13 cellular contexts compared by ENCODE assay signal in genomic region chr16:24999856-25000447, GRCh38. TPM values are rescaled to one million over a fixed set of nuclear protein-coding genes. Genes with fewer than 3 reads are reported as not detected.
DNase-seq lines count a peak whose midpoint lies in the region; ATAC-seq and TF ChIP-seq lines count a peak whose summit lies in the region.
"Had no signal": no experiment of that assay in that cellular context is flagged by ENCODE, and none has a peak within 500 bp of the region (broad histone marks: within the 10 kb centered on the region; RNA-seq: fewer than 3 reads in every experiment).

No MANE protein-coding gene starts in this region.

- no peak overlapping the region for H3K4me2 ChIP-seq in OCI-LY7 (ENCODE audit: low read length)

- peak overlapping the region; percentile 65 for H3K27ac Mint-ChIP-seq in osteocyte (ENCODE audit: unreplicated experiment)

- no peaks in the 10 kb centered on the region for H3K27me3 Mint-ChIP-seq in osteocyte (ENCODE audit: unreplicated experiment)

- peaks cover 48% of the 10 kb centered on the region for H3K4me1 Mint-ChIP-seq in osteocyte (ENCODE audit: unreplicated experiment)

- H3K36me3 Mint-ChIP-seq in osteocyte (ENCODE audit: unreplicated experiment): no peaks in the 10 kb centered on the region

- no peaks in the 10 kb centered on the region; the same call in 1 of the 2 replicates for H4K20me1 ChIP-seq in OCI-LY7 (ENCODE audit: insufficient read depth, low read length)

- CTCF ChIA-PET in AG04450 (lab: Charles Lee) (interaction anchor here (1.0 to 1.1 kb wide), 2 partner anchors 11 to 136 kb away, joined by 3 read pairs; no protein-coding TSS in a partner anchor), OCI-LY7 (lab: Charles Lee; ENCODE audit: unreplicated experiment) (no interaction called here)

- H3K4me1 ChIP-seq in OCI-LY7 (ENCODE audit: insufficient read depth, low read length, poor library complexity, severe bottlenecking): peaks cover 6% of the 10 kb centered on the region
- H3K4me1 ChIP-seq: SJCRH30 had no signal

- no peak overlapping the region for H3K4me3 Mint-ChIP-seq in osteocyte (ENCODE audit: unreplicated experiment)

- no peak overlapping the region for H2AFZ ChIP-seq in OCI-LY7 (ENCODE audit: low read length)

- no peaks in the 10 kb centered on the region for H3K9me2 ChIP-seq in OCI-LY7 (ENCODE audit: insufficient read depth, low read length)

- no peaks in the 10 kb centered on the region for H3K27me3 ChIP-seq in AG04450 (ENCODE audit: control insufficient read depth, insufficient read depth, low read length)
- H3K27me3 ChIP-seq: left lung, SJCRH30 had no signal

- H3K27ac ChIP-seq in AG04450 (ENCODE audit: low read depth, low read length): peak overlapping the region; percentile 61
- H3K27ac ChIP-seq in OCI-LY7 (ENCODE audit: low read depth, low read length, poor library complexity, severe bottlenecking): no peak overlapping the region
- H3K27ac ChIP-seq: left lung, SJCRH30 had no signal

- H3K9me3 ChIP-seq in AG04450 (ENCODE audit: control insufficient read depth, insufficient read depth, low read length) (peaks cover 7% of the 10 kb centered on the region; the same call in 1 of the 2 replicates), OCI-LY7 (ENCODE audit: low read length) (no peaks in the 10 kb centered on the region)
- H3K9me3 ChIP-seq: left lung, SJCRH30 had no signal

- H3K4me3 ChIP-seq in AG04450 (ENCODE audit: low read depth, low read length) (no peak overlapping the region), fibroblast of mammary gland (ENCODE audit: control insufficient read depth, low read depth, low read length) (no peak overlapping the region), OCI-LY7 (ENCODE audit: low read depth, low read length, poor library complexity, severe bottlenecking) (no peak overlapping the region)
- H3K4me3 ChIP-seq: left lung, SJCRH30 had no signal

- intact Hi-C loops in OCI-LY7 (cut with micrococcal nuclease; ENCODE audit: unreplicated experiment): no loop called here

- no peaks in the 10 kb centered on the region for H3K9me3 Mint-ChIP-seq in osteocyte (ENCODE audit: unreplicated experiment)

- TF ChIP-seq CTCF in AG04450 (IDR thresholded peaks at IDR 0.05; ENCODE audit: low read depth, low read length) (no peak), fibroblast of mammary gland (conservative IDR thresholded peaks at IDR 0.05; ENCODE audit: control insufficient read depth, insufficient read depth, low read depth, low read length) (no peak), osteocyte (IDR thresholded peaks at IDR 0.05) (no peak), OCI-LY7 (conservative IDR thresholded peaks at IDR 0.05; ENCODE audit: low read length) (no peak)

- POLR2A ChIA-PET in AG04450 (lab: Yijun Ruan, JAX): interaction anchor here (0.8 kb wide), 1 partner anchor 259 kb away, joined by 3 read pairs; no protein-coding TSS in a partner anchor
- POLR2A ChIA-PET in OCI-LY7 (lab: Charles Lee): no interaction called here

- ATAC-seq in GM18519 (IDR thresholded peaks at IDR 0.05; ENCODE audit: low FRiP score, unreplicated experiment) (no peak), GM19463 (IDR thresholded peaks at IDR 0.05; ENCODE audit: unreplicated experiment) (no peak), GM21390 (IDR thresholded peaks at IDR 0.05; ENCODE audit: unreplicated experiment) (no peak)
- ATAC-seq: left lung had no signal

- no TSS peak for BruUV-seq in OCI-LY7 (replicated peaks; lab: Mats Ljungman, UMichigan)

- H3K79me2 ChIP-seq in OCI-LY7 (ENCODE audit: insufficient read depth, low read depth, low read length): no peaks in the 10 kb centered on the region

- no peaks in the 10 kb centered on the region for H3K36me3 ChIP-seq in OCI-LY7 (ENCODE audit: insufficient read depth, low read length)
- H3K36me3 ChIP-seq: left lung, SJCRH30 had no signal

- DNase-seq in AG04450 (ENCODE audit: low read depth, low spot score) (no peak), SK-N-DZ (ENCODE audit: low spot score) (peak; percentile 26), fibroblast of mammary gland (ENCODE audit: low read depth) (peak; percentile 68), osteocyte (ENCODE audit: extremely low spot score, unreplicated experiment) (no peak), OCI-LY7 (ENCODE audit: low spot score) (no peak)
- DNase-seq: amniotic stem cell, DND-41, left lung, NCI-H1694 treated with DMSO at 0.1 percent for 48 hours, SJCRH30 had no signal

RNA-seq across cellular contexts. Expression of gene ARHGAP17, which starts 15.2 kb away (rescaled TPM):
- 53.7 and 65.9 TPM in 2 replicates for polyA plus RNA-seq in AG04450 (2011; rRNA removed)
- polyA minus RNA-seq in AG04450 (2011; rRNA and poly(A)+ RNA removed): 66.7 and 69.8 TPM in 2 replicates
- 21.4 and 32.6 TPM in 2 replicates for polyA plus RNA-seq in SK-N-DZ (2014; cell fraction: cytosol; rRNA removed)
- polyA plus RNA-seq in SK-N-DZ (2014; cell fraction: nucleus; rRNA removed): 31.4 and 47.1 TPM in 2 replicates
- total RNA-seq in osteocyte (93.4 and 97.3 TPM in 2 replicates), OCI-LY7 (2022) (89.3 and 95.1 TPM in 2 replicates)
- total RNA-seq in OCI-LY7 (2014; rRNA removed; shearing (Covaris generic)): 31.4 and 37.1 TPM in 2 replicates

Comparison
In these comparisons a context has a peak if more than half of its experiments do, and no peak if none do; other contexts are left out.
1. DNase-seq: peak in SK-N-DZ (single experiment) and fibroblast of mammary gland (single experiment); none in AG04450 (single experiment), osteocyte (single experiment) and OCI-LY7 (single experiment).